16 cellular contexts compared by ENCODE assay signal in the genomic region with DNA sequence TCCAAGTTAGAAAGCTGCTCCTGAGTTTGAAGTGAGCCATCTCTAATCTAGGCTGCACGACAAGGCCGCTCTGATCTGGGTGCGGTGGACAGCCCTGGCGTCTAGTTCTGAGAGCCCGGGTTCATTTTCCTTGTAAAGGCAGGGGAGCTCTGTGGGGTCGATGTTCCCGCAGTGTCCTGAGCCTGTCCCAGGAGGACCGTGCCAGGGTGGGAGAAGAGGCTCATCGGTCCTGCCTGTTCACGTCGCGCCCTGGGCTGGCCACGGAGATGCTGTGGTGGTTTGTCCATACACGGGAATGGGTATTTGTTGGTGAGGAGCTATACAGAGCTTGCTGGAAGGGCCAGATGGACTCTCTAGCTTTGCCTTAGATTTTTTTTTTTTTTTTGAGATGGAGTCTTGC. TPM values are rescaled to one million over a fixed set of nuclear protein-coding genes. Genes with fewer than 3 reads are reported as not detected.
DNase-seq lines count a peak whose midpoint lies in the region; ATAC-seq, FAIRE-seq and TF ChIP-seq lines count a peak whose summit lies in the region.
"Had no signal": no experiment of that assay in that cellular context is flagged by ENCODE, and none has a peak within 500 bp of the region (broad histone marks: within the 10 kb centered on the region; RNA-seq: fewer than 3 reads in every experiment).

No MANE protein-coding gene starts in this region.

- ATAC-seq in K562 = no peak
- ATAC-seq in sciatic nerve = no peak
- ATAC-seq: A549, GM12878 had no signal

- peaks cover 25% of the 10 kb centered on the region for H3K4me1 Mint-ChIP-seq in glutamatergic neuron (ENCODE audit: low read depth, unreplicated experiment)
- H3K4me1 Mint-ChIP-seq in activated CD4-positive, alpha-beta memory T cell treated with anti-CD3 and anti-CD28 coated beads, Interleukin-2, amount 10 ng/mL, durations not matched to agents 7 days and 5 days = no peaks in the 10 kb centered on the region

- 67% methylated on average over 9 of the region's 14 CpGs for WGBS in K562 (ENCODE audit: insufficient coverage, low coverage, missing lambda C conversion rate)

- TF ChIP-seq CTCF in HEK293 (tag by site-specific recombination; IDR thresholded peaks at IDR 0.05) (no peak), K562 (IDR thresholded peaks at IDR 0.05 in 2 of 3, conservative IDR thresholded peaks at IDR 0.05 in 1 of 3; ENCODE audit: insufficient read depth in 2 of 3, low read depth in 1 of 3, low read length in 3 of 3) (no peak), glutamatergic neuron (IDR thresholded peaks at IDR 0.05; ENCODE audit: partially characterized antibody, unreplicated experiment) (no peak)

- no peak for TF ChIP-seq RAD21 in K562 (CRISPR knock-in tag; conservative IDR thresholded peaks at IDR 0.05 in 1 of 2, IDR thresholded peaks at IDR 0.05 in 1 of 2)

- no peak for TF ChIP-seq EP300 in K562 (IDR thresholded peaks at IDR 0.05; ENCODE audit: low read length)

- H3K27me3 Mint-ChIP-seq in glutamatergic neuron (ENCODE audit: unreplicated experiment) = peaks cover 10% of the 10 kb centered on the region
- H3K27me3 Mint-ChIP-seq in activated CD4-positive, alpha-beta memory T cell treated with anti-CD3 and anti-CD28 coated beads, Interleukin-2, amount 10 ng/mL, durations not matched to agents 7 days and 5 days = no peaks in the 10 kb centered on the region

- no peak overlapping the region for H3K4me3 ChIP-seq in HEK293 (ENCODE audit: low read depth, low read length)
- H3K4me3 ChIP-seq in K562 = no peak overlapping the region
- no peak overlapping the region for H3K4me3 ChIP-seq in SJCRH30
- H3K4me3 ChIP-seq: A549, GM12878 had no signal

- H3K9me1 ChIP-seq in K562 (ENCODE audit: control insufficient read depth, insufficient read depth, low read length) = peaks cover 7% of the 10 kb centered on the region

- CTCF ChIA-PET in HEK293 (lab: Yijun Ruan, JAX) = interaction anchor here (0.5 to 1.8 kb wide), 5 partner anchors 39 to 540 kb away, joined by 3 to 5 read pairs (median 3); no protein-coding TSS in a partner anchor
- CTCF ChIA-PET in K562 (lab: Yijun Ruan, JAX; ENCODE audit: low intra/inter-chr PET ratio) = no interaction called here
- CTCF ChIA-PET in activated CD4-positive, alpha-beta memory T cell treated with anti-CD3 and anti-CD28 coated beads, Interleukin-2, amount 10 ng/mL, durations not matched to agents 7 days and 5 days (lab: Charles Lee) = interaction anchor here (1.5 kb wide), 1 partner anchor 447 kb away, joined by 3 read pairs; no protein-coding TSS in a partner anchor

- H3K27ac Mint-ChIP-seq in glutamatergic neuron (ENCODE audit: unreplicated experiment) = peak overlapping the region; percentile 85
- H3K27ac Mint-ChIP-seq in activated CD4-positive, alpha-beta memory T cell treated with anti-CD3 and anti-CD28 coated beads, Interleukin-2, amount 10 ng/mL, durations not matched to agents 7 days and 5 days = no peak overlapping the region

- POLR2A ChIA-PET in HEK293 (lab: Yijun Ruan, JAX) = interaction anchor here (0.7 kb wide), 1 partner anchor 53 kb away, joined by 3 read pairs; no protein-coding TSS in a partner anchor
- POLR2A ChIA-PET in K562 (lab: Yijun Ruan, JAX) = interaction anchor here (0.5 to 1.2 kb wide), 9 partner anchors 11 to 734 kb away, joined by 3 to 6 read pairs (median 3); a partner anchor contains a TSS
- POLR2A ChIA-PET in activated CD4-positive, alpha-beta memory T cell treated with anti-CD3 and anti-CD28 coated beads, Interleukin-2, amount 10 ng/mL, durations not matched to agents 7 days and 5 days (lab: Charles Lee) = no interaction called here

- DNase-seq in K562 (ENCODE audit: extremely low read depth in 1 of 4, low spot score in 3 of 4) (no peak), glutamatergic neuron (peak; percentile 7), sciatic nerve (ENCODE audit: low spot score) (peak; percentile 56), DMS114 treated with DMSO at 0.1 percent for 48 hours (lab: John Stamatoyannopoulos, UW; ENCODE audit: unreplicated experiment) (no peak), SJCRH30 (no peak), mucosa of gallbladder (ENCODE audit: low spot score) (no peak)
- no peak for DNase-seq in activated CD4-positive, alpha-beta memory T cell treated with anti-CD3 and anti-CD28 coated beads, Interleukin-2, amount 10 ng/mL, durations not matched to agents 7 days and 5 days
- DNase-seq: DND-41, HCEC 1CT, NCI-H1417 treated with DMSO at 0.1 percent for 48 hours, NCI-H1930, NCI-H774 had no signal

- H3K27ac ChIP-seq in HEK293 (ENCODE audit: extremely low read depth, low read depth, low read length) = no peak overlapping the region
- no peak overlapping the region for H3K27ac ChIP-seq in K562 (ENCODE audit: extremely low read depth, low read depth, low read length)
- H3K27ac ChIP-seq in SJCRH30 = no peak overlapping the region
- H3K27ac ChIP-seq: A549 had no signal

- no peaks in the 10 kb centered on the region for H3K79me2 ChIP-seq in K562 (ENCODE audit: control insufficient read depth, insufficient read depth, low read length)

- H3K27me3 ChIP-seq in K562 (ENCODE audit: control insufficient read depth in 2 of 2, insufficient read depth in 2 of 2, low read length in 2 of 2) (no peaks in the 10 kb centered on the region), SJCRH30 (no peaks in the 10 kb centered on the region)

- FAIRE-seq in K562 (lab: Jason Lieb, UNC) = no peak
- FAIRE-seq: A549, G401.6, GM12878 had no signal

- in situ Hi-C loops in K562 (cut with MboI) = loop anchor here (10.0 kb wide), 1 partner anchor 309 kb away; no protein-coding TSS in a partner anchor

- no peaks in the 10 kb centered on the region for H3K9me3 ChIP-seq in HEK293 (ENCODE audit: control insufficient read depth, insufficient read depth, low read depth, low read length)
- no peaks in the 10 kb centered on the region for H3K9me3 ChIP-seq in K562 (replicated peaks; ENCODE audit: control insufficient read depth, insufficient read depth, low read depth, low read length)
- H3K9me3 ChIP-seq in SJCRH30 (replicated peaks) = no peaks in the 10 kb centered on the region
- H3K9me3 ChIP-seq: A549 had no signal

- H3K4me3 Mint-ChIP-seq in glutamatergic neuron (ENCODE audit: unreplicated experiment) = no peak overlapping the region
- no peak overlapping the region for H3K4me3 Mint-ChIP-seq in activated CD4-positive, alpha-beta memory T cell treated with anti-CD3 and anti-CD28 coated beads, Interleukin-2, amount 10 ng/mL, durations not matched to agents 7 days and 5 days

- H3K36me3 Mint-ChIP-seq in glutamatergic neuron (ENCODE audit: unreplicated experiment) = peaks cover 13% of the 10 kb centered on the region
- H3K36me3 Mint-ChIP-seq in activated CD4-positive, alpha-beta memory T cell treated with anti-CD3 and anti-CD28 coated beads, Interleukin-2, amount 10 ng/mL, durations not matched to agents 7 days and 5 days (ENCODE audit: low read depth) = no peaks in the 10 kb centered on the region

- H2AFZ ChIP-seq in K562 (ENCODE audit: low read depth, low read length) = no peak overlapping the region

- no TSS peak for BruUV-seq in K562 (replicated peaks; lab: Mats Ljungman, UMichigan)

- TF ChIP-seq POLR2A in K562 (conservative IDR thresholded peaks at IDR 0.05) = no peak

- no peak overlapping the region for H3K9ac ChIP-seq in K562 (ENCODE audit: insufficient read depth in 1 of 2, low read depth in 2 of 2, low read length in 2 of 2)

- H3K9me3 Mint-ChIP-seq in glutamatergic neuron (ENCODE audit: unreplicated experiment) = peaks cover 27% of the 10 kb centered on the region
- H3K9me3 Mint-ChIP-seq in activated CD4-positive, alpha-beta memory T cell treated with anti-CD3 and anti-CD28 coated beads, Interleukin-2, amount 10 ng/mL, durations not matched to agents 7 days and 5 days = no peaks in the 10 kb centered on the region

- peaks cover 26% of the 10 kb centered on the region; the same call in 1 of the 2 replicates for H4K20me1 ChIP-seq in K562 (replicated peaks; ENCODE audit: control insufficient read depth, insufficient read depth, low read length)

- intact Hi-C loops in K562 (cut with micrococcal nuclease) = loop anchor here (5.0 to 10.0 kb wide), 3 partner anchors 47 to 689 kb away; no protein-coding TSS in a partner anchor
- intact Hi-C loops in sciatic nerve (cut with DNase I) = loop anchor here (10.0 kb wide), 1 partner anchor 169 kb away; a partner anchor contains a TSS

- H3K36me3 ChIP-seq in HEK293 (ENCODE audit: control insufficient read depth in 2 of 2, insufficient read depth in 1 of 2, low read length in 2 of 2) (peaks cover 5 to 45% of the 10 kb centered on the region in 2 experiments; a peak in 2 of 3 replicates), K562 (ENCODE audit: control insufficient read depth, insufficient read depth, low read length) (no peaks in the 10 kb centered on the region), SJCRH30 (no peaks in the 10 kb centered on the region)

- no peaks in the 10 kb centered on the region for H3K4me1 ChIP-seq in HEK293 (ENCODE audit: control insufficient read depth, insufficient read depth, low read length)
- peaks cover 15 to 53% of the 10 kb centered on the region in 2 experiments for H3K4me1 ChIP-seq in K562 (replicated peaks in 1 of 2; ENCODE audit: control insufficient read depth in 2 of 2, insufficient read depth in 2 of 2, low read length in 2 of 2)
- no peaks in the 10 kb centered on the region for H3K4me1 ChIP-seq in SJCRH30

- H3K4me2 ChIP-seq in K562 (ENCODE audit: insufficient read depth, low read length) = no peak overlapping the region
- H3K4me2 ChIP-seq: A549 had no signal

RNA-seq across cellular contexts. Expression of a gene that starts 27.0 kb away (rescaled TPM):
- total RNA-seq in K562 (2011; cell fraction: chromatin; rRNA removed; ENCODE audit: low replicate concordance) = 101 and 118 TPM in 2 replicates
- total RNA-seq in K562 (2011; cell fraction: nucleolus; rRNA removed) = 85.9 and 99.7 TPM in 2 replicates
- 97.7 and 105 TPM in 2 replicates for total RNA-seq in K562 (2011; cell fraction: nucleoplasm; rRNA removed)
- total RNA-seq in K562 (2014; rRNA removed) (123 and 126 TPM in 2 replicates), K562 (2014; rRNA removed; fragmentation: Illumina TruSeq; extraction: Trizol) (41.4 and 42.7 TPM in 2 replicates), K562 (2015; rRNA removed; fragmentation: Illumina TruSeq; extraction: Trizol) (52.0 and 56.4 TPM in 2 replicates), K562 (2021) (74.4 and 81.6 TPM in 2 replicates), glutamatergic neuron (ENCODE audit: unreplicated experiment) (37.2 TPM), sciatic nerve (21.2 TPM), mucosa of gallbladder (19.3 TPM)
- polyA plus RNA-seq in K562 (2011; rRNA removed) (62.2 and 64.5 TPM in 2 replicates), K562 (2014; fragmentation: Illumina TruSeq; extraction: Trizol) (29.0 and 49.1 TPM in 2 replicates), K562 (2014; fragmentation: Nextera tagmentation; extraction: Ambion mirVana) (10 to 100 TPM; 12.9 to 19.4 TPM), K562 (2014; rRNA removed) (165 and 185 TPM in 2 replicates)
- 83.4 and 238 TPM in 2 replicates for polyA plus RNA-seq in K562 (2011; cell fraction: cytosol; rRNA removed)
- 74.0 and 91.4 TPM in 2 replicates for polyA plus RNA-seq in K562 (2011; cell fraction: nucleus; rRNA removed)
- polyA plus RNA-seq in K562 (2012) = 79.5 and 80.8 TPM in 2 replicates
- polyA minus RNA-seq in K562 (2011; rRNA and poly(A)+ RNA removed) = 30.7 and 32.6 TPM in 2 replicates
- polyA minus RNA-seq in K562 (2011; cell fraction: cytosol; rRNA and poly(A)+ RNA removed) = 14.1 and 15.7 TPM in 2 replicates
- 39.4 and 48.7 TPM in 2 replicates for polyA minus RNA-seq in K562 (2011; cell fraction: nucleus; rRNA and poly(A)+ RNA removed)
- total RNA-seq in SJCRH30 (2014; rRNA removed; shearing (Covaris generic)) = 10.1 and 11.0 TPM in 2 replicates
- total RNA-seq in activated CD4-positive, alpha-beta memory T cell treated with anti-CD3 and anti-CD28 coated beads, Interleukin-2, amount 10 ng/mL, durations not matched to agents 7 days and 5 days = 10 to 100 TPM; 19.8 to 21.4 TPM

RNA-seq across cellular contexts. Expression of a gene that starts 58.3 kb away (rescaled TPM):
- 1.7 and 4.6 TPM in 2 replicates for total RNA-seq in K562 (2011; cell fraction: chromatin; rRNA removed; ENCODE audit: low replicate concordance)
- total RNA-seq in K562 (2011; cell fraction: nucleolus; rRNA removed) = 5.0 and 6.5 TPM in 2 replicates
- 3.4 and 3.9 TPM in 2 replicates for total RNA-seq in K562 (2011; cell fraction: nucleoplasm; rRNA removed)
- total RNA-seq in K562 (2014; rRNA removed) (6.4 and 7.3 TPM in 2 replicates), K562 (2014; rRNA removed; fragmentation: Illumina TruSeq; extraction: Trizol) (1.6 and 2.3 TPM in 2 replicates), K562 (2015; rRNA removed; fragmentation: Illumina TruSeq; extraction: Trizol) (3.3 and 3.8 TPM in 2 replicates), K562 (2021) (5.1 and 5.8 TPM in 2 replicates), glutamatergic neuron (ENCODE audit: unreplicated experiment) (1,777 TPM), sciatic nerve (39.4 TPM), mucosa of gallbladder (24.5 TPM)
- polyA plus RNA-seq in K562 (2011; rRNA removed) (9.7 and 14.5 TPM in 2 replicates), K562 (2014; fragmentation: Illumina TruSeq; extraction: Trizol) (4.6 and 9.1 TPM in 2 replicates), K562 (2014; fragmentation: Nextera tagmentation; extraction: Ambion mirVana) (under 1 TPM; 0.11 to 0.18 TPM), K562 (2014; rRNA removed) (6.1 and 7.0 TPM in 2 replicates)
- 18.8 and 24.4 TPM in 2 replicates for polyA plus RNA-seq in K562 (2011; cell fraction: cytosol; rRNA removed)
- 5.8 and 7.2 TPM in 2 replicates for polyA plus RNA-seq in K562 (2011; cell fraction: nucleus; rRNA removed)
- polyA plus RNA-seq in K562 (2012) = 9.9 and 11.3 TPM in 2 replicates
- 5.1 and 6.2 TPM in 2 replicates for polyA minus RNA-seq in K562 (2011; rRNA and poly(A)+ RNA removed)
- 7.5 and 11.3 TPM in 2 replicates for polyA minus RNA-seq in K562 (2011; cell fraction: cytosol; rRNA and poly(A)+ RNA removed)
- polyA minus RNA-seq in K562 (2011; cell fraction: nucleus; rRNA and poly(A)+ RNA removed) = 2.7 and 6.1 TPM in 2 replicates
- 54.1 and 57.9 TPM in 2 replicates for total RNA-seq in SJCRH30 (2014; rRNA removed; shearing (Covaris generic))
- total RNA-seq in activated CD4-positive, alpha-beta memory T cell treated with anti-CD3 and anti-CD28 coated beads, Interleukin-2, amount 10 ng/mL, durations not matched to agents 7 days and 5 days = not detected

Comparison
In these comparisons a context has a peak if more than half of its experiments do, and no peak if none do; other contexts are left out.
1. DNase-seq: peak in glutamatergic neuron (single experiment) and sciatic nerve (single experiment); none in K562 (0 of 4), DMS114 treated with DMSO at 0.1 percent for 48 hours (single experiment), SJCRH30 (0 of 2), mucosa of gallbladder (single experiment) and activated CD4-positive, alpha-beta memory T cell treated with anti-CD3 and anti-CD28 coated beads, Interleukin-2, amount 10 ng/mL, durations not matched to agents 7 days and 5 days (single experiment).
2. RNA of a gene that starts 58.3 kb away (total RNA-seq): 1,777 TPM in glutamatergic neuron (single experiment); 54.1 to 57.9 TPM in SJCRH30, 39.4 TPM in sciatic nerve (single experiment), 24.5 TPM in mucosa of gallbladder (single experiment), 1.6 to 7.3 TPM in K562 and not detected in activated CD4-positive, alpha-beta memory T cell treated with anti-CD3 and anti-CD28 coated beads, Interleukin-2, amount 10 ng/mL, durations not matched to agents 7 days and 5 days; every median in the first group is over 10 times any median in the second.